Comparison of ENCODE assay signal across 18 cellular contexts in the genomic region with DNA sequence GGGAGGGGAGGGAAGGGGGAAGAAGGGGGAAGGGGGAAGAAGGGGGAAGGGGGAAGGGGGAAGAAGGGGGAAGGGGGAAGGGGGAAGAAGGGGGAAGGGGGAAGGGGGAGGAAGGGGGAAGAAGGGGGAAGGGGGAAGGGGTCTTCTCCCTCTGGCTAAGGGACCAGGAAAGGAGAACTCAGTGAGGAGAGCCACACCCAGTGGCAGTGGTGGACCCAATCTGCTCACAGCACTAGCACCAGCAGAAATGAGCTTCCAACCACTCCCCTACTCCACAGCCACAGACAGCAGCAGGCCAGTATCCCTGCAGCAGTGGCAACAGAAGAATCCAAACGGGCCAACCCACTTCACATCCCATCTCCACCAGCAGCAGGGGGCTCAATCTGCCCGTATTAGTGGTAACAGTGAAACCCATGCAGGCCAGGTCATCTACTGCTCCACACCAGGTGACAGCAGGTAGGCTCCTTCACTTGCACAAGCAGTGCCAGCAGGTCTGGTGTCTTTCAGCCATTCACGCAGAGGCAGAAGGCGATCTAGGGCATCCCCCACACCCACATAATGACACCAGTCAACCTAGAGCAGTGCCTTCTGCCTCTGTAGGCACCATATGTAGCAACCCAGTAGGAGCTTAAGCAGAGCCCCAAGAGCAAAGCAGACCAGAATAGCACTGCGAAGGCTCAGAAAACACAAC. TPM values are rescaled to one million over a fixed set of nuclear protein-coding genes. Genes with fewer than 3 reads are reported as not detected.
DNase-seq lines count a peak whose midpoint lies in the region; ATAC-seq and TF ChIP-seq lines count a peak whose summit lies in the region.
"Had no signal": no experiment of that assay in that cellular context is flagged by ENCODE, and none has a peak within 500 bp of the region (broad histone marks: within the 10 kb centered on the region; RNA-seq: fewer than 3 reads in every experiment).

No MANE protein-coding gene starts in this region.

- peaks cover 16% of the 10 kb centered on the region for H3K4me1 ChIP-seq in BE2C

- H3K36me3 ChIP-seq in BE2C: no peaks in the 10 kb centered on the region

- ATAC-seq in HG02571 (IDR thresholded peaks at IDR 0.05; ENCODE audit: unreplicated experiment): no peak
- ATAC-seq: GM12878 had no signal

- no peaks in the 10 kb centered on the region for H3K27me3 ChIP-seq in BE2C

- in situ Hi-C loops in G401 (cut with HindIII; ENCODE audit: low sequenced_read_pairs): no loop called here

- DNase-seq in BE2C: peak; percentile 32
- peak; percentile 81 for DNase-seq in G401 (ENCODE audit: low spot score)
- peak; percentile 52 for DNase-seq in OCI-M1 (lab: John Stamatoyannopoulos, UW)
- peak; percentile 41 for DNase-seq in cerebellum (ENCODE audit: low spot score)
- DNase-seq in MV-4-11 (lab: John Stamatoyannopoulos, UW): no peak
- DNase-seq in stimulated activated CD4-positive, alpha-beta T cell treated with anti-CD3 and anti-CD28 coated beads, Interleukin-1b, Interleukin-23, amount 100 ng/mL, for 48 hours: no peak
- no peak for DNase-seq in globus pallidus (ENCODE audit: low spot score)
- DNase-seq: CD4-positive, CD25-positive, alpha-beta regulatory T cell; DMS79; HFFc6; IMR-90; Kasumi-1; MM.1S; NCI-H1930; NCI-H774 had no signal

- TF ChIP-seq CTCF in BE2C (IDR thresholded peaks at IDR 0.05; ENCODE audit: low read depth, low read length): no peak

- no peaks in the 10 kb centered on the region for H3K9me3 ChIP-seq in BE2C

- no peak overlapping the region for H3K4me3 ChIP-seq in BE2C (ENCODE audit: low read depth, low read length)
- H3K4me3 ChIP-seq: GM12878 had no signal

RNA-seq across cellular contexts. Expression of a gene that starts 39.4 kb away (rescaled TPM):
- polyA plus RNA-seq in BE2C (2012; ENCODE audit: insufficient read depth, insufficient read length, low read depth): 330 TPM
- total RNA-seq in G401 (2014; rRNA removed; shearing (Covaris generic)): 0.06 and 1.5 TPM in 2 replicates
- 24.4 TPM for total RNA-seq in cerebellum
- total RNA-seq: NCI-H460 had no signal

Comparison
In these comparisons a context has a peak if more than half of its experiments do, and no peak if none do; other contexts are left out.
1. DNase-seq: peak in BE2C (single experiment), G401 (single experiment), OCI-M1 (single experiment) and cerebellum (single experiment); none in MV-4-11 (single experiment), stimulated activated CD4-positive, alpha-beta T cell treated with anti-CD3 and anti-CD28 coated beads, Interleukin-1b, Interleukin-23, amount 100 ng/mL, for 48 hours (single experiment) and globus pallidus (single experiment).
2. RNA of a gene that starts 39.4 kb away (total RNA-seq): 24.4 TPM in cerebellum (single experiment); 0.06 to 1.5 TPM in G401; every median in the first group is over 10 times any median in the second.